Comparison of ENCODE assay signal across 1 cellular context in genomic region chr2:10901160-10901559, GRCh38.
TF ChIP-seq lines count a peak whose summit lies in the region.

No MANE protein-coding gene starts in this region.

TF ChIP-seq in WTC11, 78 proteins besides CTCF, POLR2A, EP300 and RAD21 (continued from another document):
- no peak for TF ChIP-seq ZBTB43 (CRISPR knock-in tag; IDR thresholded peaks at IDR 0.05)
- TF ChIP-seq, protein P1, sequence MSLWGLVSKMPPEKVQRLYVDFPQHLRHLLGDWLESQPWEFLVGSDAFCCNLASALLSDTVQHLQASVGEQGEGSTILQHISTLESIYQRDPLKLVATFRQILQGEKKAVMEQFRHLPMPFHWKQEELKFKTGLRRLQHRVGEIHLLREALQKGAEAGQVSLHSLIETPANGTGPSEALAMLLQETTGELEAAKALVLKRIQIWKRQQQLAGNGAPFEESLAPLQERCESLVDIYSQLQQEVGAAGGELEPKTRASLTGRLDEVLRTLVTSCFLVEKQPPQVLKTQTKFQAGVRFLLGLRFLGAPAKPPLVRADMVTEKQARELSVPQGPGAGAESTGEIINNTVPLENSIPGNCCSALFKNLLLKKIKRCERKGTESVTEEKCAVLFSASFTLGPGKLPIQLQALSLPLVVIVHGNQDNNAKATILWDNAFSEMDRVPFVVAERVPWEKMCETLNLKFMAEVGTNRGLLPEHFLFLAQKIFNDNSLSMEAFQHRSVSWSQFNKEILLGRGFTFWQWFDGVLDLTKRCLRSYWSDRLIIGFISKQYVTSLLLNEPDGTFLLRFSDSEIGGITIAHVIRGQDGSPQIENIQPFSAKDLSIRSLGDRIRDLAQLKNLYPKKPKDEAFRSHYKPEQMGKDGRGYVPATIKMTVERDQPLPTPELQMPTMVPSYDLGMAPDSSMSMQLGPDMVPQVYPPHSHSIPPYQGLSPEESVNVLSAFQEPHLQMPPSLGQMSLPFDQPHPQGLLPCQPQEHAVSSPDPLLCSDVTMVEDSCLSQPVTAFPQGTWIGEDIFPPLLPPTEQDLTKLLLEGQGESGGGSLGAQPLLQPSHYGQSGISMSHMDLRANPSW (CRISPR knock-in tag; conservative IDR thresholded peaks at IDR 0.05; ENCODE audit: low read depth): no peak
- TF ChIP-seq TEAD1 (CRISPR knock-in tag; IDR thresholded peaks at IDR 0.05): no peak
- TF ChIP-seq GTF2I (CRISPR knock-in tag; conservative IDR thresholded peaks at IDR 0.05): no peak
- TF ChIP-seq MXD4 (CRISPR knock-in tag; IDR thresholded peaks at IDR 0.05; ENCODE audit: borderline replicate concordance): no peak
- no peak for TF ChIP-seq NFATC4 (CRISPR knock-in tag; IDR thresholded peaks at IDR 0.05)
- TF ChIP-seq, protein P2, sequence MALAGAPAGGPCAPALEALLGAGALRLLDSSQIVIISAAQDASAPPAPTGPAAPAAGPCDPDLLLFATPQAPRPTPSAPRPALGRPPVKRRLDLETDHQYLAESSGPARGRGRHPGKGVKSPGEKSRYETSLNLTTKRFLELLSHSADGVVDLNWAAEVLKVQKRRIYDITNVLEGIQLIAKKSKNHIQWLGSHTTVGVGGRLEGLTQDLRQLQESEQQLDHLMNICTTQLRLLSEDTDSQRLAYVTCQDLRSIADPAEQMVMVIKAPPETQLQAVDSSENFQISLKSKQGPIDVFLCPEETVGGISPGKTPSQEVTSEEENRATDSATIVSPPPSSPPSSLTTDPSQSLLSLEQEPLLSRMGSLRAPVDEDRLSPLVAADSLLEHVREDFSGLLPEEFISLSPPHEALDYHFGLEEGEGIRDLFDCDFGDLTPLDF (CRISPR knock-in tag; IDR thresholded peaks at IDR 0.05): no peak
- TF ChIP-seq ELF4 (CRISPR knock-in tag; IDR thresholded peaks at IDR 0.05; ENCODE audit: low read depth): no peak
- TF ChIP-seq, protein P3, sequence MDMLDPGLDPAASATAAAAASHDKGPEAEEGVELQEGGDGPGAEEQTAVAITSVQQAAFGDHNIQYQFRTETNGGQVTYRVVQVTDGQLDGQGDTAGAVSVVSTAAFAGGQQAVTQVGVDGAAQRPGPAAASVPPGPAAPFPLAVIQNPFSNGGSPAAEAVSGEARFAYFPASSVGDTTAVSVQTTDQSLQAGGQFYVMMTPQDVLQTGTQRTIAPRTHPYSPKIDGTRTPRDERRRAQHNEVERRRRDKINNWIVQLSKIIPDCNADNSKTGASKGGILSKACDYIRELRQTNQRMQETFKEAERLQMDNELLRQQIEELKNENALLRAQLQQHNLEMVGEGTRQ (CRISPR knock-in tag; IDR thresholded peaks at IDR 0.05): no peak
- TF ChIP-seq CBFB (CRISPR knock-in tag; IDR thresholded peaks at IDR 0.05; ENCODE audit: low read depth): no peak
- no peak for TF ChIP-seq KAT7 (CRISPR knock-in tag; IDR thresholded peaks at IDR 0.05; ENCODE audit: borderline replicate concordance)
- TF ChIP-seq NR2C2 (CRISPR knock-in tag; IDR thresholded peaks at IDR 0.05): no peak
- no peak for TF ChIP-seq ZNF138 (CRISPR knock-in tag; conservative IDR thresholded peaks at IDR 0.05)
- no peak for TF ChIP-seq SMAD3 (CRISPR knock-in tag; IDR thresholded peaks at IDR 0.05; ENCODE audit: borderline replicate concordance)
- no peak for TF ChIP-seq PREB (CRISPR knock-in tag; IDR thresholded peaks at IDR 0.05; ENCODE audit: borderline replicate concordance)
